In genomic region chr15:90046846-90047481, GRCh38 we compare ENCODE assay signal across 9 cellular contexts. TPM values are rescaled to one million over a fixed set of nuclear protein-coding genes. Genes with fewer than 3 reads are reported as not detected.
DNase-seq lines count a peak whose midpoint lies in the region; ATAC-seq and TF ChIP-seq lines count a peak whose summit lies in the region.
"Had no signal": no experiment of that assay in that cellular context is flagged by ENCODE, and none has a peak within 500 bp of the region (broad histone marks: within the 10 kb centered on the region; RNA-seq: fewer than 3 reads in every experiment).

No MANE protein-coding gene starts in this region.

- no peaks in the 10 kb centered on the region for H3K36me3 Mint-ChIP-seq in HFFc6 (ENCODE audit: low read depth)

- peak; percentile 62 for ATAC-seq in GM21423 (IDR thresholded peaks at IDR 0.05; ENCODE audit: unreplicated experiment)

- H3K4me1 Mint-ChIP-seq in HFFc6 (ENCODE audit: low read depth) = peaks cover 11% of the 10 kb centered on the region

- no peak overlapping the region for H3K4me3 Mint-ChIP-seq in HFFc6

- H3K9me3 Mint-ChIP-seq in HFFc6 = no peaks in the 10 kb centered on the region

- DNase-seq in COLO668 (lab: John Stamatoyannopoulos, UW; ENCODE audit: unreplicated experiment) (peak; percentile 69), NCI-H526 treated with DMSO at 0.1 percent for 48 hours (lab: John Stamatoyannopoulos, UW) (peak; percentile 84), kidney tubule cell (ENCODE audit: low spot score) (peak; percentile 45), cortex of kidney (lab: John Stamatoyannopoulos, UW) (no peak), NCI-H146 (lab: John Stamatoyannopoulos, UW) (no peak), HFFc6 (no peak)
- no peak for DNase-seq in activated CD8-positive, alpha-beta memory T cell treated with anti-CD3 and anti-CD28 coated beads, Interleukin-2, amount 50 U/mL, for 48 hours
- DNase-seq: activated CD4-positive, alpha-beta T cell treated with anti-CD3 and anti-CD28 coated beads, Interleukin-2, amount 50 U/mL, for 4 hours had no signal

- TF ChIP-seq CTCF in HFFc6 (IDR thresholded peaks at IDR 0.05) = no peak

- no peak overlapping the region for H3K27ac Mint-ChIP-seq in HFFc6

- H3K27me3 Mint-ChIP-seq in HFFc6 (ENCODE audit: insufficient read depth) = no peaks in the 10 kb centered on the region; the same call in 1 of the 2 replicates

RNA-seq across cellular contexts. Expression of gene ZNF710, which starts 45.8 kb away (rescaled TPM):
- total RNA-seq in HFFc6 (2021; fragmentation: NEBNext Ultra II Directional; extraction: Animal tissue kit (Norgen Biotek cat#: 25700)) = 10 to 100 TPM; 17.6 to 23.3 (median 20.3) TPM

RNA-seq across cellular contexts. Expression of gene IDH2, which starts 55.3 kb away (rescaled TPM):
- total RNA-seq in HFFc6 (2021; fragmentation: NEBNext Ultra II Directional; extraction: Animal tissue kit (Norgen Biotek cat#: 25700)) = 10 to 100 TPM; 26.3 to 32.4 (median 28.9) TPM

Comparison
In these comparisons a context has a peak if more than half of its experiments do, and no peak if none do; other contexts are left out.
1. DNase-seq: peak in COLO668 (single experiment), NCI-H526 treated with DMSO at 0.1 percent for 48 hours (single experiment) and kidney tubule cell (single experiment); none in cortex of kidney (single experiment), activated CD8-positive, alpha-beta memory T cell treated with anti-CD3 and anti-CD28 coated beads, Interleukin-2, amount 50 U/mL, for 48 hours (single experiment), NCI-H146 (single experiment) and HFFc6 (single experiment).